7 cellular contexts compared by ENCODE assay signal in genomic region chr17:2040942-2041560, GRCh38. TPM values are rescaled to one million over a fixed set of nuclear protein-coding genes. Genes with fewer than 3 reads are reported as not detected.
DNase-seq lines count a peak whose midpoint lies in the region; ATAC-seq and TF ChIP-seq lines count a peak whose summit lies in the region.

No MANE protein-coding gene starts in this region.

- H3K27me3 ChIP-seq in H9 (ENCODE audit: insufficient read depth, low read length) (no peaks in the 10 kb centered on the region), right cardiac atrium (ENCODE audit: control insufficient read depth, insufficient read depth) (no peaks in the 10 kb centered on the region)

- no peak overlapping the region for H2BK20ac ChIP-seq in H9 (ENCODE audit: low read depth, low read length, poor library complexity, severe bottlenecking)

- no peak overlapping the region for H4K8ac ChIP-seq in H9 (replicated peaks; ENCODE audit: insufficient read length, low read depth, low read length)

- peaks cover 8% of the 10 kb centered on the region for H3K27me3 Mint-ChIP-seq in H9 (ENCODE audit: low read depth)
- no peaks in the 10 kb centered on the region for H3K27me3 Mint-ChIP-seq in stimulated activated naive B cell treated with anti-CD40 and anti-IgM and Interleukin-4, amounts not matched to agents 10 μg/mL and 1 μg/mL and 100 μg/mL, for 72 hours

- no CpG with 5 or more reads among the region's 16 CpGs for WGBS in H9 (ENCODE audit: extremely low coverage, insufficient read length, low lambda C conversion rate)
- WGBS in right cardiac atrium = 43% methylated on average over 16 of the region's 16 CpGs

- H2BK5ac ChIP-seq in H9 (ENCODE audit: insufficient read length, low read length) = no peak overlapping the region

- peak overlapping the region; percentile 90 to 92; a peak in 4 of 5 replicates for H3K4me3 Mint-ChIP-seq in H9
- peak overlapping the region; percentile 99 to 100 for H3K4me3 Mint-ChIP-seq in stimulated activated naive B cell treated with anti-CD40 and anti-IgM and Interleukin-4, amounts not matched to agents 10 μg/mL and 1 μg/mL and 100 μg/mL, for 72 hours

- no peaks in the 10 kb centered on the region for H3K79me2 ChIP-seq in H9 (ENCODE audit: insufficient read depth, low read length)

- H3K9me3 ChIP-seq in H9 (ENCODE audit: control insufficient read depth, low read depth, low read length) (no peaks in the 10 kb centered on the region), right cardiac atrium (ENCODE audit: control insufficient read depth, low read length) (no peaks in the 10 kb centered on the region)

- no peak overlapping the region for H4K5ac ChIP-seq in H9 (ENCODE audit: insufficient read length, low read depth, low read length)

- TF ChIP-seq CTCF in H9 (conservative IDR thresholded peaks at IDR 0.05) (no peak), VCaP (conservative IDR thresholded peaks at IDR 0.05) (no peak)

- no peak overlapping the region for H3K23ac ChIP-seq in H9 (ENCODE audit: insufficient read length, low read depth, low read length)

- H3K36me3 Mint-ChIP-seq in H9 (ENCODE audit: insufficient read depth in 1 of 3, low read depth in 3 of 3) = peaks cover 7 to 30% (median 25%) of the 10 kb centered on the region in 3 experiments
- peaks cover 41 to 49% of the 10 kb centered on the region in 2 donors for H3K36me3 Mint-ChIP-seq in stimulated activated naive B cell treated with anti-CD40 and anti-IgM and Interleukin-4, amounts not matched to agents 10 μg/mL and 1 μg/mL and 100 μg/mL, for 72 hours

- H3K27ac ChIP-seq in H9 (ENCODE audit: insufficient read length, low read depth, low read length) = no peak overlapping the region
- H3K27ac ChIP-seq in VCaP = peak overlapping the region; percentile 94
- H3K27ac ChIP-seq in right cardiac atrium (ENCODE audit: low read length) = peak overlapping the region; percentile 40

- no peak overlapping the region for H2BK12ac ChIP-seq in H9 (ENCODE audit: insufficient read length, low read depth, low read length)

- H2AK5ac ChIP-seq in H9 (ENCODE audit: insufficient read length, low read length) = no peak overlapping the region

- no peak overlapping the region for H3K14ac ChIP-seq in H9 (ENCODE audit: insufficient read depth, low read length)

- peak overlapping the region; percentile 61 for H3K4me3 ChIP-seq in right cardiac atrium (ENCODE audit: low read length)

- H3T11ph ChIP-seq in H9 (ENCODE audit: low read length) = no peak overlapping the region

- no peak overlapping the region for H2BK120ac ChIP-seq in H9 (ENCODE audit: low read depth, low read length, poor library complexity, severe bottlenecking)

- H2AFZ ChIP-seq in H9 (ENCODE audit: low read length) = no peak overlapping the region

- no peak overlapping the region for H3K56ac ChIP-seq in H9 (ENCODE audit: insufficient read length, low read depth, low read length)

- peak overlapping the region; percentile 74 for H3K4me2 ChIP-seq in H9 (ENCODE audit: insufficient read depth, insufficient read length, low read length)

- H3K9ac ChIP-seq in H9 (ENCODE audit: extremely low read depth, insufficient read length, low read length) = no peak overlapping the region

- no peak overlapping the region for H3K4ac ChIP-seq in H9 (ENCODE audit: low read depth, low read length)

- H3K79me1 ChIP-seq in H9 (ENCODE audit: insufficient read depth, low read depth, low read length, poor library complexity, severe bottlenecking) = no peaks in the 10 kb centered on the region

- H4K91ac ChIP-seq in H9 (ENCODE audit: insufficient read length, low read depth, low read length) = no peak overlapping the region

- H3K4me1 ChIP-seq in H9 (ENCODE audit: insufficient read depth, low read length) (no peaks in the 10 kb centered on the region), right cardiac atrium (ENCODE audit: control insufficient read depth, insufficient read depth, low read length) (no peaks in the 10 kb centered on the region)

- no peaks in the 10 kb centered on the region; a peak in 1 of 5 replicates for H3K9me3 Mint-ChIP-seq in H9
- no peaks in the 10 kb centered on the region for H3K9me3 Mint-ChIP-seq in stimulated activated naive B cell treated with anti-CD40 and anti-IgM and Interleukin-4, amounts not matched to agents 10 μg/mL and 1 μg/mL and 100 μg/mL, for 72 hours

- no peak overlapping the region for H3K27ac Mint-ChIP-seq in H9
- no peak overlapping the region for H3K27ac Mint-ChIP-seq in stimulated activated naive B cell treated with anti-CD40 and anti-IgM and Interleukin-4, amounts not matched to agents 10 μg/mL and 1 μg/mL and 100 μg/mL, for 72 hours

- DNase-seq in H9 = no peak
- DNase-seq in right cardiac atrium = peak in 1 of 3 donors; percentile 49
- DNase-seq in stimulated activated naive B cell treated with anti-CD40 and anti-IgM and Interleukin-4, amounts not matched to agents 10 μg/mL and 1 μg/mL and 100 μg/mL, for 72 hours = no peak
- no peak for DNase-seq in amniotic stem cell (lab: John Stamatoyannopoulos, UW)
- DNase-seq in glomerular visceral epithelial cell (ENCODE audit: extremely low spot score) = no peak

- no peaks in the 10 kb centered on the region for H4K20me1 ChIP-seq in H9 (ENCODE audit: control insufficient read depth, insufficient read depth, insufficient read length)

- no peak overlapping the region for H2BK15ac ChIP-seq in H9 (ENCODE audit: low read depth, low read length)

- no peak overlapping the region for H3K18ac ChIP-seq in H9 (ENCODE audit: insufficient read length, low read depth, low read length)

- H3K4me1 Mint-ChIP-seq in H9 = peaks cover 7 to 17% of the 10 kb centered on the region in 2 experiments
- peaks cover 13 to 24% of the 10 kb centered on the region in 2 donors for H3K4me1 Mint-ChIP-seq in stimulated activated naive B cell treated with anti-CD40 and anti-IgM and Interleukin-4, amounts not matched to agents 10 μg/mL and 1 μg/mL and 100 μg/mL, for 72 hours

- intact Hi-C loops in right cardiac atrium (cut with DNase I) = loop anchor here in 2 of 4 donors (10.0 kb wide), 1 partner anchor 366 kb away; no protein-coding TSS in a partner anchor

- ATAC-seq in right cardiac atrium (peak in 1 of 2 donors; percentile 0), GM18520 (IDR thresholded peaks at IDR 0.05; ENCODE audit: unreplicated experiment) (no peak)
- ATAC-seq in stimulated activated naive B cell treated with anti-CD40 and anti-IgM and Interleukin-4, amounts not matched to agents 10 μg/mL and 1 μg/mL and 100 μg/mL, for 72 hours (replicated peaks) = no peak

- H3K23me2 ChIP-seq in H9 (ENCODE audit: insufficient read length, low read depth, low read length, poor library complexity, severe bottlenecking) = peaks cover 9% of the 10 kb centered on the region

RNA-seq across cellular contexts. Expression of gene OVCA2, which starts 0.8 kb away (rescaled TPM):
- 24.2 and 24.6 TPM in 2 replicates for total RNA-seq in H9 (2021)
- 10 to 100 TPM; 15.3 to 29.4 (median 20.5) TPM for total RNA-seq in right cardiac atrium
- 35.6 TPM for polyA plus RNA-seq in right cardiac atrium

RNA-seq across cellular contexts. Expression of gene DPH1, which starts 11.1 kb away (rescaled TPM):
- total RNA-seq in H9 (2021) = 27.5 and 31.3 TPM in 2 replicates
- total RNA-seq in right cardiac atrium = 10 to 100 TPM; 24.7 to 30.7 (median 27.5) TPM
- polyA plus RNA-seq in right cardiac atrium = 20.5 TPM

RNA-seq across cellular contexts. Expression of gene HIC1, which starts 13.9 kb away (rescaled TPM):
- total RNA-seq in H9 (2021) = 1.8 and 2.7 TPM in 2 replicates
- 10 to 100 TPM; 16.9 to 33.0 (median 24.7) TPM for total RNA-seq in right cardiac atrium
- polyA plus RNA-seq in right cardiac atrium = 10.3 TPM

RNA-seq across cellular contexts. Expression of gene RTN4RL1, which starts 15.9 kb away (rescaled TPM):
- 0.18 and 0.22 TPM in 2 replicates for total RNA-seq in H9 (2021)
- total RNA-seq in right cardiac atrium = 1 to 10 TPM; 3.9 to 5.7 (median 4.2) TPM
- polyA plus RNA-seq in right cardiac atrium = 5.4 TPM
